In the genomic region with DNA sequence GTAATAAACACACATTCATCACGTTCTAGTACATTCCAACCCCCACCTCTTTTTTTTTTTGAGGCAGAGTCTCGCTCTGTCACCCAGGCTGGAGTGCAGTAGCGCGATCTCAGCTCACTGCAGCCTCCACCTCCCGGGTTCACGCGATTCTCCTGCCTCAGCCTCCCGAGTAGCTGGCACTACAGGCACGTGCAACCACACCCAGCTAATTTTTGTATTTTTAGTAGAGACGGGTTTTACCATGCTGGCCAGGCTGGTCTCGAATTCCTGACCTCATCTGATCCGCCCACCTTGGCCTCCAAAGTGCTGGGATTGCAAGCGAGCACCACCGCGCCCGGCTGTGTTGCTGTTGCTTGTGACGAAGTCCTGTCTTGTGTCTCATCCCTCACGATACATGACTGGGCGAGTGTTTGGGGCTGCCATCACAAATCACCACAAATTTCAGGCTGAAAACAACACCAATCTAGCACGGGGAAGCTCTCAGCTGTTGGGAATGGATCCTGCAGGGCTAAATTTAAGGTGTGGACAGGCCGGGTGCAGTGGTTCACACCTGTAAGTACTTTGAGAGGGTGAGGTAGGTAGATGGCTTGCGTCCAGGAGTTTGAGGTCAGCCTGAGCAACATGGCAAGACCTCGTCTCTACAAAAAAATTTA, we compare ENCODE assay signal across 15 cellular contexts. TPM values are rescaled to one million over a fixed set of nuclear protein-coding genes. Genes with fewer than 3 reads are reported as not detected.
DNase-seq lines count a peak whose midpoint lies in the region; ATAC-seq and TF ChIP-seq lines count a peak whose summit lies in the region.
"Had no signal": no experiment of that assay in that cellular context is flagged by ENCODE, and none has a peak within 500 bp of the region (broad histone marks: within the 10 kb centered on the region; RNA-seq: fewer than 3 reads in every experiment).

No MANE protein-coding gene starts in this region.

- no peak for TF ChIP-seq EP300 in transverse colon (IDR thresholded peaks at IDR 0.05; ENCODE audit: low read depth)

- 71 to 73% methylated on average over 3 to 23 of the region's 23 CpGs for WGBS in transverse colon (ENCODE audit: low coverage in 1 of 2), 2 donors

- peaks cover 83% of the 10 kb centered on the region for H3K36me3 Mint-ChIP-seq in activated naive CD4-positive, alpha-beta T cell treated with anti-CD3 and anti-CD28 coated beads, Interleukin-2, amount 10 ng/mL, durations not matched to agents 7 days and 5 days
- peaks cover 89% of the 10 kb centered on the region for H3K36me3 Mint-ChIP-seq in activated CD8-positive, alpha-beta T cell treated with anti-CD3 and anti-CD28 coated beads for 36 hours (ENCODE audit: low read depth)
- H3K36me3 Mint-ChIP-seq in immature natural killer cell: peaks cover 5 to 32% (median 9%) of the 10 kb centered on the region in 3 donors

- no peak for ATAC-seq in activated CD8-positive, alpha-beta T cell treated with anti-CD3 and anti-CD28 coated beads for 36 hours
- ATAC-seq in HG02970 (IDR thresholded peaks at IDR 0.05; ENCODE audit: low FRiP score, unreplicated experiment): no peak
- ATAC-seq in HG02759 (IDR thresholded peaks at IDR 0.05; ENCODE audit: unreplicated experiment): no peak
- ATAC-seq: body of pancreas had no signal

- TF ChIP-seq POLR2A in transverse colon (IDR thresholded peaks at IDR 0.05): no peak

- H3K27ac ChIP-seq in transverse colon: peak overlapping the region; percentile 77 to 99 (median 82)
- H3K27ac ChIP-seq: body of pancreas, psoas muscle had no signal

- CTCF ChIA-PET in activated naive CD4-positive, alpha-beta T cell treated with anti-CD3 and anti-CD28 coated beads, Interleukin-2, amount 10 ng/mL, durations not matched to agents 7 days and 5 days (lab: Charles Lee): interaction anchor here (0.6 kb wide), 1 partner anchor 11 kb away, joined by 3 read pairs; no protein-coding TSS in a partner anchor
- CTCF ChIA-PET in activated CD8-positive, alpha-beta T cell treated with anti-CD3 and anti-CD28 coated beads for 36 hours (lab: Charles Lee): interaction anchor here (0.7 to 0.9 kb wide), 2 partner anchors 11 kb away, joined by 3 to 5 read pairs; no protein-coding TSS in a partner anchor

- POLR2A ChIA-PET in activated CD8-positive, alpha-beta T cell treated with anti-CD3 and anti-CD28 coated beads for 36 hours (lab: Charles Lee): interaction anchor here (0.6 to 1.6 kb wide), 4 partner anchors 9 to 15 kb away, joined by 3 to 5 read pairs (median 4); no protein-coding TSS in a partner anchor

- peak overlapping the region; percentile 97 for H3K27ac Mint-ChIP-seq in activated naive CD4-positive, alpha-beta T cell treated with anti-CD3 and anti-CD28 coated beads, Interleukin-2, amount 10 ng/mL, durations not matched to agents 7 days and 5 days
- H3K27ac Mint-ChIP-seq in activated CD8-positive, alpha-beta T cell treated with anti-CD3 and anti-CD28 coated beads for 36 hours: peak overlapping the region; percentile 100
- H3K27ac Mint-ChIP-seq in immature natural killer cell: peak overlapping the region; percentile 96 to 100 (median 99)

- no peak for TF ChIP-seq CTCF in activated CD8-positive, alpha-beta T cell treated with anti-CD3 and anti-CD28 coated beads for 36 hours (IDR thresholded peaks at IDR 0.05)
- TF ChIP-seq CTCF in transverse colon (IDR thresholded peaks at IDR 0.05): no peak

- no peak overlapping the region for H3K4me3 ChIP-seq in transverse colon
- H3K4me3 ChIP-seq: body of pancreas, psoas muscle had no signal

- peaks cover 0 to 32% (median 13%) of the 10 kb centered on the region in 4 donors for H3K36me3 ChIP-seq in transverse colon

- peak overlapping the region; percentile 96 for H3K4me3 Mint-ChIP-seq in activated naive CD4-positive, alpha-beta T cell treated with anti-CD3 and anti-CD28 coated beads, Interleukin-2, amount 10 ng/mL, durations not matched to agents 7 days and 5 days
- H3K4me3 Mint-ChIP-seq in activated CD8-positive, alpha-beta T cell treated with anti-CD3 and anti-CD28 coated beads for 36 hours: peak overlapping the region; percentile 99
- H3K4me3 Mint-ChIP-seq in immature natural killer cell: peak overlapping the region; percentile 98 to 100 (median 98)

- in situ Hi-C loops in transverse colon (cut with MboI; ENCODE audit: low pct_ligation_motif_present in 1 of 4, low pct_unique_long_range_greater_than_20kb in 1 of 4, low sequenced_read_pairs in 3 of 4): no loop called here

- DNase-seq in activated naive CD4-positive, alpha-beta T cell treated with anti-CD3 and anti-CD28 coated beads, Interleukin-2, amount 10 ng/mL, durations not matched to agents 7 days and 5 days: no peak
- no peak for DNase-seq in activated naive CD4-positive, alpha-beta T cell treated with anti-CD3 and anti-CD28 coated beads, Interleukin-2, amount 50 U/mL, for 16 hours
- DNase-seq in activated CD8-positive, alpha-beta T cell treated with anti-CD3 and anti-CD28 coated beads for 36 hours: no peak
- peak in 2 of 3 donors; percentile 12 to 22 for DNase-seq in immature natural killer cell
- DNase-seq in transverse colon: no peak
- DNase-seq in HPDE6-E6E7 (ENCODE audit: extremely low spot score): no peak
- DNase-seq: body of pancreas; hippocampal formation; KBM-7; mesendoderm; NCI-H1694 treated with DMSO at 0.1 percent for 48 hours; psoas muscle; stimulated activated CD4-positive, alpha-beta T cell treated with anti-CD3 and anti-CD28 coated beads, Interleukin-1b, Interleukin-23, amount 100 ng/mL, for 48 hours had no signal

- H3K27me3 Mint-ChIP-seq in activated naive CD4-positive, alpha-beta T cell treated with anti-CD3 and anti-CD28 coated beads, Interleukin-2, amount 10 ng/mL, durations not matched to agents 7 days and 5 days: peaks cover 5% of the 10 kb centered on the region
- no peaks in the 10 kb centered on the region for H3K27me3 Mint-ChIP-seq in activated CD8-positive, alpha-beta T cell treated with anti-CD3 and anti-CD28 coated beads for 36 hours
- peaks cover 42 to 67% (median 57%) of the 10 kb centered on the region in 3 donors for H3K27me3 Mint-ChIP-seq in immature natural killer cell (ENCODE audit: low read depth in 3 of 3)

- intact Hi-C loops in activated CD8-positive, alpha-beta T cell treated with anti-CD3 and anti-CD28 coated beads for 36 hours (cut with micrococcal nuclease): no loop called here
- intact Hi-C loops in transverse colon (cut with DNase I; ENCODE audit: low total_unique reads): no loop called here

- H3K9me3 ChIP-seq in transverse colon: no peaks in the 10 kb centered on the region
- H3K9me3 ChIP-seq: body of pancreas, psoas muscle had no signal

- H3K4me1 Mint-ChIP-seq in activated naive CD4-positive, alpha-beta T cell treated with anti-CD3 and anti-CD28 coated beads, Interleukin-2, amount 10 ng/mL, durations not matched to agents 7 days and 5 days: peaks cover 48% of the 10 kb centered on the region
- peaks cover 33% of the 10 kb centered on the region for H3K4me1 Mint-ChIP-seq in activated CD8-positive, alpha-beta T cell treated with anti-CD3 and anti-CD28 coated beads for 36 hours (ENCODE audit: low read depth)
- H3K4me1 Mint-ChIP-seq in immature natural killer cell: peaks cover 61 to 62% of the 10 kb centered on the region in 2 donors

- H3K9me3 Mint-ChIP-seq in activated naive CD4-positive, alpha-beta T cell treated with anti-CD3 and anti-CD28 coated beads, Interleukin-2, amount 10 ng/mL, durations not matched to agents 7 days and 5 days: no peaks in the 10 kb centered on the region
- no peaks in the 10 kb centered on the region for H3K9me3 Mint-ChIP-seq in activated CD8-positive, alpha-beta T cell treated with anti-CD3 and anti-CD28 coated beads for 36 hours
- H3K9me3 Mint-ChIP-seq in immature natural killer cell: peaks cover 0 to 5% (median 0%) of the 10 kb centered on the region in 6 donors

- peaks cover 0 to 27% (median 11%) of the 10 kb centered on the region in 4 donors for H3K4me1 ChIP-seq in transverse colon
- H3K4me1 ChIP-seq: body of pancreas, psoas muscle had no signal

- H3K27me3 ChIP-seq in transverse colon: no peaks in the 10 kb centered on the region
- H3K27me3 ChIP-seq: body of pancreas had no signal

RNA-seq across cellular contexts. Expression of a gene that starts 15.7 kb away (rescaled TPM):
- 100 to 1,000 TPM; 175 to 185 TPM for total RNA-seq in activated CD8-positive, alpha-beta T cell treated with anti-CD3 and anti-CD28 coated beads for 36 hours
- polyA plus RNA-seq in immature natural killer cell: 100 to 1,000 TPM in 1 of 3 donors, 10 to 100 TPM in 2; 39.4 to 160 (median 42.2) TPM
- total RNA-seq in transverse colon: 10 to 100 TPM; 18.7 to 74.2 (median 46.1) TPM

RNA-seq across cellular contexts. Expression of a gene that starts 16.3 kb away (rescaled TPM):
- 10 to 100 TPM; 22.6 to 23.0 TPM for total RNA-seq in activated CD8-positive, alpha-beta T cell treated with anti-CD3 and anti-CD28 coated beads for 36 hours
- under 1 TPM in 1 of 3 donors, not detected in 2; 0.42 TPM for polyA plus RNA-seq in immature natural killer cell
- 1 to 10 TPM in 2 of 4 donors, not detected in 2; 2.3 to 5.4 TPM for total RNA-seq in transverse colon

RNA-seq across cellular contexts. Expression of a gene that starts 29.4 kb away (rescaled TPM):
- 100 to 1,000 TPM; 323 to 327 TPM for total RNA-seq in activated CD8-positive, alpha-beta T cell treated with anti-CD3 and anti-CD28 coated beads for 36 hours
- 10 to 100 TPM; 22.7 to 39.2 (median 23.9) TPM for polyA plus RNA-seq in immature natural killer cell
- 100 to 1,000 TPM; 189 to 279 (median 236) TPM for total RNA-seq in transverse colon

Comparison
In these comparisons a context has a peak if more than half of its experiments do, and no peak if none do; other contexts are left out.
1. DNase-seq: peak in immature natural killer cell (2 of 3); none in activated naive CD4-positive, alpha-beta T cell treated with anti-CD3 and anti-CD28 coated beads, Interleukin-2, amount 10 ng/mL, durations not matched to agents 7 days and 5 days (single experiment), activated naive CD4-positive, alpha-beta T cell treated with anti-CD3 and anti-CD28 coated beads, Interleukin-2, amount 50 U/mL, for 16 hours (single experiment), activated CD8-positive, alpha-beta T cell treated with anti-CD3 and anti-CD28 coated beads for 36 hours (single experiment), transverse colon (single experiment) and HPDE6-E6E7 (single experiment).
2. Peak in every context shown above with its lines, with median percentiles within 50 percentile points of each other: H3K27ac Mint-ChIP-seq and H3K4me3 Mint-ChIP-seq.